In the genomic region with DNA sequence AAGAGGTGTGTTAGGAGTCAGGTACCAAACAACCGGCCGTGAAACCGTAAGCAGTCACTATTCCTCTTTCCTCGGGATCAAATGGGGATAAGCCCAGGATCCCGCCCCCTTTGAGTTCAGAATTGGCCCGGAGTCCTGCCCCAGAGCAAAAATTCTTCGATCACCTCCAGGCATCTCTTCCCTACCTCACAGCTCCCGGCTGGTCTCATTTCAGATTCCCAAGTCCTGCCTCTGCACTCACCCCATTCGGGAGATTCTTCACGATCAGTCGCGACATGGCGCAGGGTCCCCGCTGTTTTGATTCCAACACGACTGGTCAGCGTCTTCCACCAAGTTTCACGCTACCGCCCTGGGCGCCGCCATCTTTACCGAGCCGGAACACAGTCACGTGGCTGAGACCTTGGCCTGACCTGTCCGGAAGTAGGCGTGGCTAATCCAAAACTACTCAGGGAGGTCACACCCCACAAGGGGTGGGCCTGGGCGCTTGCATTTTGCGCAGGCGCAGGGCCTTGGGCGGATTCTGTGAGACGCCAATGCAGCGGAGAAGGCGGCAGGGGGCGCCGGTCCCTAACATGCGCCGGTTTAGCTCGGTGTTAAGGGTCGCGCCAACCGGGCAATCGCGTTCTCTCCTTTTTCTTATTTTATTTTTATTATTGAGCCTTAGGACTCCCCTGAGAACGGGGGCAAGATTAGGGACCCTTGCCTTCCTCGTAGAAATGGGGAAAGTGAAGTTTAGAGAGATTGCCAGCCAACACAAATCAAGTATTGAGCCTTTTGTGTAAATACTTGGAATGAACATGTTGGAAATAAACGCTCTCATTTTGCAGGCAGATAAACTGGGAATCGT, we compare ENCODE assay signal across 8 cellular contexts. TPM values are rescaled to one million over a fixed set of nuclear protein-coding genes. Genes with fewer than 3 reads are reported as not detected.
A peak's percentile ranks its signal among the peaks of the same experiment; 100 is the strongest.
DNase-seq lines count a peak whose midpoint lies in the region; ATAC-seq and TF ChIP-seq lines count a peak whose summit lies in the region.

A gene with protein sequence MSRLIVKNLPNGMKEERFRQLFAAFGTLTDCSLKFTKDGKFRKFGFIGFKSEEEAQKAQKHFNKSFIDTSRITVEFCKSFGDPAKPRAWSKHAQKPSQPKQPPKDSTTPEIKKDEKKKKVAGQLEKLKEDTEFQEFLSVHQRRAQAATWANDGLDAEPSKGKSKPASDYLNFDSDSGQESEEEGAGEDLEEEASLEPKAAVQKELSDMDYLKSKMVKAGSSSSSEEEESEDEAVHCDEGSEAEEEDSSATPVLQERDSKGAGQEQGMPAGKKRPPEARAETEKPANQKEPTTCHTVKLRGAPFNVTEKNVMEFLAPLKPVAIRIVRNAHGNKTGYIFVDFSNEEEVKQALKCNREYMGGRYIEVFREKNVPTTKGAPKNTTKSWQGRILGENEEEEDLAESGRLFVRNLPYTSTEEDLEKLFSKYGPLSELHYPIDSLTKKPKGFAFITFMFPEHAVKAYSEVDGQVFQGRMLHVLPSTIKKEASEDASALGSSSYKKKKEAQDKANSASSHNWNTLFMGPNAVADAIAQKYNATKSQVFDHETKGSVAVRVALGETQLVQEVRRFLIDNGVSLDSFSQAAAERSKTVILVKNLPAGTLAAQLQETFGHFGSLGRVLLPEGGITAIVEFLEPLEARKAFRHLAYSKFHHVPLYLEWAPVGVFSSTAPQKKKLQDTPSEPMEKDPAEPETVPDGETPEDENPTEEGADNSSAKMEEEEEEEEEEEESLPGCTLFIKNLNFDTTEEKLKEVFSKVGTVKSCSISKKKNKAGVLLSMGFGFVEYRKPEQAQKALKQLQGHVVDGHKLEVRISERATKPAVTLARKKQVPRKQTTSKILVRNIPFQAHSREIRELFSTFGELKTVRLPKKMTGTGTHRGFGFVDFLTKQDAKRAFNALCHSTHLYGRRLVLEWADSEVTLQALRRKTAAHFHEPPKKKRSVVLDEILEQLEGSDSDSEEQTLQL (minus strand): TSS at position 375 of the 847 bp plus-strand sequence. CDS start 98 bp downstream, at position 277.

- peaks cover 27% of the 10 kb centered on the region for H3K27me3 ChIP-seq in WERI-Rb-1 (ENCODE audit: insufficient read depth, low read depth, severe bottlenecking)
- no peaks in the 10 kb centered on the region for H3K27me3 ChIP-seq in mammary epithelial cell (ENCODE audit: insufficient read depth, low read length)
- H3K27me3 ChIP-seq in iPS-20b (ENCODE audit: insufficient read depth, low read length), result peaks cover 5% of the 10 kb centered on the region; the same call in 1 of the 2 replicates

- ATAC-seq in GM18907 (IDR thresholded peaks at IDR 0.05; ENCODE audit: unreplicated experiment) (peak; percentile 91), HG03159 (IDR thresholded peaks at IDR 0.05; ENCODE audit: unreplicated experiment) (peak; percentile 98)

- H3K36me3 ChIP-seq in WERI-Rb-1, result peaks cover 7% of the 10 kb centered on the region
- H3K36me3 ChIP-seq in mammary epithelial cell (ENCODE audit: insufficient read depth, low read length), result peaks cover 10% of the 10 kb centered on the region
- H3K36me3 ChIP-seq in iPS-20b (ENCODE audit: insufficient read depth, low read depth, low read length), result peaks cover 24% of the 10 kb centered on the region

- TF ChIP-seq CTCF in WERI-Rb-1 (IDR thresholded peaks at IDR 0.05; ENCODE audit: low read depth, low read length) (peak; percentile 86), mammary epithelial cell (conservative IDR thresholded peaks at IDR 0.05 in 1 of 2, IDR thresholded peaks at IDR 0.05 in 1 of 2; ENCODE audit: extremely low read depth in 1 of 2, insufficient read depth in 1 of 2, low read depth in 1 of 2, low read length in 2 of 2) (peak; percentile 78 to 90)

- H3K4me3 ChIP-seq in WERI-Rb-1 (ENCODE audit: low read depth, low read length) (peak within 1 kb of the TSS; percentile 80), mammary epithelial cell (replicated peaks in 1 of 3; ENCODE audit: insufficient read depth in 1 of 3, low read depth in 2 of 3, low read length in 3 of 3) (peak within 1 kb of the TSS; percentile 79 to 88 (median 85)), iPS-20b (ENCODE audit: low read length) (peak within 1 kb of the TSS; percentile 94), skin epidermis (peak within 1 kb of the TSS; percentile 60 to 96 (median 69))

- peak within 1 kb of the TSS; percentile 52 for H3K27ac ChIP-seq in WERI-Rb-1
- H3K27ac ChIP-seq in mammary epithelial cell (ENCODE audit: insufficient read depth, low read depth, low read length), result peak within 1 kb of the TSS; percentile 58
- no peak within 1 kb of the TSS for H3K27ac ChIP-seq in iPS-20b (ENCODE audit: low read length)
- peak within 1 kb of the TSS in 16 of 21 experiments; percentile 26 to 81 (median 66) for H3K27ac ChIP-seq in skin epidermis

- H3K9me3 ChIP-seq in WERI-Rb-1 (ENCODE audit: severe bottlenecking) (no peaks in the 10 kb centered on the region), mammary epithelial cell (replicated peaks; ENCODE audit: insufficient read depth, low read length) (no peaks in the 10 kb centered on the region), iPS-20b (ENCODE audit: insufficient read depth, low read depth, low read length) (no peaks in the 10 kb centered on the region)

- H3K4me2 ChIP-seq in mammary epithelial cell (ENCODE audit: insufficient read depth, low read depth, low read length), result peak within 1 kb of the TSS; percentile 92

- in situ Hi-C loops in mammary epithelial cell (cut with MboI; ENCODE audit: low sequenced_read_pairs in 2 of 2), result no loop called here

- peak within 1 kb of the TSS; percentile 79 for H3K9ac ChIP-seq in mammary epithelial cell (ENCODE audit: insufficient read depth, low read length)
- peak within 1 kb of the TSS; percentile 92 for H3K9ac ChIP-seq in iPS-20b (ENCODE audit: low read depth, low read length)

- dilution Hi-C loops in mammary epithelial cell (cut with HindIII; ENCODE audit: low sequenced_read_pairs), result no loop called here

- CTCF ChIA-PET in mammary epithelial cell (lab: Charles Lee; ENCODE audit: low non-redundant PET), result interaction anchor here (0.5 to 0.6 kb wide), 4 partner anchors 10 to 1528 kb away, joined by 3 to 5 read pairs (median 4); no protein-coding TSS in a partner anchor

- intact Hi-C loops in mammary epithelial cell (cut with micrococcal nuclease), result loop anchor here (1.0 to 5.0 kb wide), 3 partner anchors 511 to 1951 kb away; no protein-coding TSS in a partner anchor

- H3K4me1 ChIP-seq in mammary epithelial cell (ENCODE audit: insufficient read depth, low read length) (peaks cover 12% of the 10 kb centered on the region), iPS-20b (ENCODE audit: insufficient read depth, low read length) (peaks cover 3% of the 10 kb centered on the region; the same call in 1 of the 2 replicates)

- WGBS in mammary epithelial cell (ENCODE audit: low coverage, missing lambda C conversion rate), result 1% methylated on average over 36 of the region's 46 CpGs

- H3K79me2 ChIP-seq in mammary epithelial cell (ENCODE audit: insufficient read depth, low read length), result peaks cover 35% of the 10 kb centered on the region

- DNase-seq in AG08396 (ENCODE audit: low spot score) (peak; percentile 99), NCI-H2227 (lab: John Stamatoyannopoulos, UW; ENCODE audit: unreplicated experiment) (peak; percentile 99), WERI-Rb-1 (peak; percentile 97), mammary epithelial cell (peak; percentile 92)

- TSS peak; percentile 70 for BruUV-seq in mammary epithelial cell (replicated peaks; lab: Mats Ljungman, UMichigan)

- no peaks in the 10 kb centered on the region for H4K20me1 ChIP-seq in mammary epithelial cell (ENCODE audit: insufficient read depth, low read length)

- peak within 1 kb of the TSS; percentile 96 for H2AFZ ChIP-seq in mammary epithelial cell (ENCODE audit: low read depth, low read length)

RNA-seq across cellular contexts. Expression of the gene that starts here (rescaled TPM):
- total RNA-seq in mammary epithelial cell, result 10 to 100 TPM; 24.0 to 37.3 TPM
- polyA plus RNA-seq in mammary epithelial cell, result 14.2 TPM
- 22.1 TPM for polyA minus RNA-seq in mammary epithelial cell
